In genomic region chr12:75781532-75782046, GRCh38 we compare ENCODE assay signal across 10 cellular contexts.
DNase-seq lines count a peak whose midpoint lies in the region; ATAC-seq, FAIRE-seq and TF ChIP-seq lines count a peak whose summit lies in the region.
"Had no signal": no experiment of that assay in that cellular context is flagged by ENCODE, and none has a peak within 500 bp of the region (broad histone marks: within the 10 kb centered on the region; RNA-seq: fewer than 3 reads in every experiment).

No MANE protein-coding gene starts in this region.

- H3K4me1 ChIP-seq in left ventricle myocardium inferior (peaks cover 34% of the 10 kb centered on the region), thoracic aorta (ENCODE audit: control insufficient read depth in 1 of 2, low read depth in 2 of 2) (peaks cover 29 to 62% of the 10 kb centered on the region in 2 donors), kidney (ENCODE audit: control insufficient read depth in 1 of 2, insufficient read depth in 1 of 2, low read depth in 1 of 2, low read length in 2 of 2) (peaks cover 5 to 8% of the 10 kb centered on the region in 2 donors), ascending aorta (peaks cover 8 to 44% of the 10 kb centered on the region in 2 donors)

- H3K9me3 ChIP-seq in left ventricle myocardium inferior (replicated peaks) (no peaks in the 10 kb centered on the region), thoracic aorta (no peaks in the 10 kb centered on the region), kidney (ENCODE audit: control insufficient read depth in 1 of 2, low read length in 2 of 2) (no peaks in the 10 kb centered on the region), ascending aorta (no peaks in the 10 kb centered on the region)

- H3K27me3 ChIP-seq in left ventricle myocardium inferior (ENCODE audit: low read depth) (no peaks in the 10 kb centered on the region), thoracic aorta (replicated peaks; ENCODE audit: insufficient read depth) (no peaks in the 10 kb centered on the region), ascending aorta (no peaks in the 10 kb centered on the region)

- intact Hi-C loops in left ventricle myocardium inferior (cut with micrococcal nuclease) (no loop called here), left ventricle myocardium superior (cut with micrococcal nuclease) (no loop called here), kidney (cut with DNase I) (no loop called here), ascending aorta (cut with DNase I) (no loop called here), posterior vena cava (cut with DNase I) (no loop called here)

- H3K27ac ChIP-seq in left ventricle myocardium inferior (replicated peaks): peak overlapping the region; percentile 31
- H3K27ac ChIP-seq in thoracic aorta: peak overlapping the region; percentile 67 to 73
- no peak overlapping the region for H3K27ac ChIP-seq in kidney (ENCODE audit: low read depth in 2 of 2, low read length in 2 of 2)
- peak overlapping the region in 1 of 2 donors; percentile 83 for H3K27ac ChIP-seq in ascending aorta

- H3K36me3 ChIP-seq in left ventricle myocardium inferior (no peaks in the 10 kb centered on the region), thoracic aorta (no peaks in the 10 kb centered on the region), kidney (ENCODE audit: control insufficient read depth in 1 of 2, insufficient read depth in 2 of 2, low read length in 2 of 2) (no peaks in the 10 kb centered on the region), ascending aorta (no peaks in the 10 kb centered on the region)

- no peak overlapping the region for H3K4me3 ChIP-seq in left ventricle myocardium inferior
- no peak overlapping the region for H3K4me3 ChIP-seq in thoracic aorta
- H3K4me3 ChIP-seq in kidney (ENCODE audit: low read length in 2 of 2): no peak overlapping the region
- H3K4me3 ChIP-seq in ascending aorta: no peak overlapping the region

- no peak overlapping the region for H3K9ac ChIP-seq in kidney (ENCODE audit: low read length in 2 of 2)

- ATAC-seq in left ventricle myocardium superior (no peak), thoracic aorta (ENCODE audit: insufficient number of reproducible peaks, low FRiP score, low read depth) (no peak)

- no peak for FAIRE-seq in kidney (lab: Jason Lieb, UNC)
- FAIRE-seq: colon had no signal

- TF ChIP-seq CTCF in left ventricle myocardium inferior (IDR thresholded peaks at IDR 0.05; ENCODE audit: borderline replicate concordance) (no peak), thoracic aorta (IDR thresholded peaks at IDR 0.05) (no peak), kidney (IDR thresholded peaks at IDR 0.05; ENCODE audit: borderline replicate concordance, extremely low read depth, insufficient read depth) (no peak), ascending aorta (IDR thresholded peaks at IDR 0.05) (no peak)

- DNase-seq in left ventricle myocardium inferior (no peak), left ventricle myocardium superior (no peak), SW480 (ENCODE audit: low spot score) (peak; percentile 20), fibroblast of gingiva (ENCODE audit: low read depth) (peak; percentile 59), thoracic aorta (ENCODE audit: low spot score) (no peak), kidney (no peak), ascending aorta (ENCODE audit: low spot score in 2 of 2) (no peak), posterior vena cava (ENCODE audit: low spot score) (no peak)
- DNase-seq: NCI-H2107 had no signal

Comparison
In these comparisons a context has a peak if more than half of its experiments do, and no peak if none do; other contexts are left out.
1. DNase-seq: peak in SW480 (single experiment) and fibroblast of gingiva (single experiment); none in left ventricle myocardium inferior (single experiment), left ventricle myocardium superior (single experiment), thoracic aorta (single experiment), kidney (single experiment), ascending aorta (0 of 2) and posterior vena cava (single experiment).
2. H3K27ac ChIP-seq: peak in left ventricle myocardium inferior (single experiment) and thoracic aorta (2 of 2); none in kidney (0 of 2).